In genomic region chr4:163494360-163495241, GRCh38 we compare ENCODE assay signal across 1 cellular context.
TF ChIP-seq lines count a peak whose summit lies in the region.

TMA16 (plus strand) TSS chr4:163494690; CDS start chr4:163494802, 112 bp downstream.

TF ChIP-seq in SK-N-SH, 30 proteins besides CTCF, POLR2A, EP300 and RAD21 (continued from another document):
- TF ChIP-seq, protein P1, sequence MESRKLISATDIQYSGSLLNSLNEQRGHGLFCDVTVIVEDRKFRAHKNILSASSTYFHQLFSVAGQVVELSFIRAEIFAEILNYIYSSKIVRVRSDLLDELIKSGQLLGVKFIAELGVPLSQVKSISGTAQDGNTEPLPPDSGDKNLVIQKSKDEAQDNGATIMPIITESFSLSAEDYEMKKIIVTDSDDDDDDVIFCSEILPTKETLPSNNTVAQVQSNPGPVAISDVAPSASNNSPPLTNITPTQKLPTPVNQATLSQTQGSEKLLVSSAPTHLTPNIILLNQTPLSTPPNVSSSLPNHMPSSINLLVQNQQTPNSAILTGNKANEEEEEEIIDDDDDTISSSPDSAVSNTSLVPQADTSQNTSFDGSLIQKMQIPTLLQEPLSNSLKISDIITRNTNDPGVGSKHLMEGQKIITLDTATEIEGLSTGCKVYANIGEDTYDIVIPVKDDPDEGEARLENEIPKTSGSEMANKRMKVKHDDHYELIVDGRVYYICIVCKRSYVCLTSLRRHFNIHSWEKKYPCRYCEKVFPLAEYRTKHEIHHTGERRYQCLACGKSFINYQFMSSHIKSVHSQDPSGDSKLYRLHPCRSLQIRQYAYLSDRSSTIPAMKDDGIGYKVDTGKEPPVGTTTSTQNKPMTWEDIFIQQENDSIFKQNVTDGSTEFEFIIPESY (IDR thresholded peaks at IDR 0.05; ENCODE audit: borderline replicate concordance, low read depth), result no peak
- TF ChIP-seq, protein P2, sequence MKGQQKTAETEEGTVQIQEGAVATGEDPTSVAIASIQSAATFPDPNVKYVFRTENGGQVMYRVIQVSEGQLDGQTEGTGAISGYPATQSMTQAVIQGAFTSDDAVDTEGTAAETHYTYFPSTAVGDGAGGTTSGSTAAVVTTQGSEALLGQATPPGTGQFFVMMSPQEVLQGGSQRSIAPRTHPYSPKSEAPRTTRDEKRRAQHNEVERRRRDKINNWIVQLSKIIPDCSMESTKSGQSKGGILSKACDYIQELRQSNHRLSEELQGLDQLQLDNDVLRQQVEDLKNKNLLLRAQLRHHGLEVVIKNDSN (IDR thresholded peaks at IDR 0.05; ENCODE audit: borderline replicate concordance, low read depth), result peak; percentile 51
- TF ChIP-seq RFX5 (IDR thresholded peaks at IDR 0.05; ENCODE audit: low read length) (peak; percentile 76; the same call in 1 of the 2 replicates), SMC3 (IDR thresholded peaks at IDR 0.05; ENCODE audit: low read depth, low read length) (peak; percentile 20; the same call in 1 of the 2 replicates), FOSL2 (IDR thresholded peaks at IDR 0.05; ENCODE audit: borderline replicate concordance, low read depth) (no peak), ELF1 (IDR thresholded peaks at IDR 0.05) (peak; percentile 67), MXI1 (IDR thresholded peaks at IDR 0.05; ENCODE audit: low read depth, low read length) (peak; percentile 99)
